9 cellular contexts compared by ENCODE assay signal in genomic region chr13:67238277-67238859, GRCh38. TPM values are rescaled to one million over a fixed set of nuclear protein-coding genes. Genes with fewer than 3 reads are reported as not detected.
DNase-seq lines count a peak whose midpoint lies in the region; ATAC-seq and TF ChIP-seq lines count a peak whose summit lies in the region.
"Had no signal": no experiment of that assay in that cellular context is flagged by ENCODE, and none has a peak within 500 bp of the region (broad histone marks: within the 10 kb centered on the region; RNA-seq: fewer than 3 reads in every experiment).

No MANE protein-coding gene starts in this region.

- no peak overlapping the region for H3K27ac ChIP-seq in stomach
- H3K27ac ChIP-seq: epithelial cell of prostate had no signal

- H3K4me1 ChIP-seq in stomach, result no peaks in the 10 kb centered on the region

- no peaks in the 10 kb centered on the region for H3K36me3 Mint-ChIP-seq in activated CD4-positive, alpha-beta T cell treated with anti-CD3 and anti-CD28 coated beads for 36 hours (ENCODE audit: low read depth)

- H3K4me3 ChIP-seq in AG10803 (ENCODE audit: low read length) (no peak overlapping the region), fibroblast of the aortic adventitia (ENCODE audit: low read depth, low read length) (no peak overlapping the region), stomach (no peak overlapping the region)

- no peak for TF ChIP-seq POLR2A in stomach (IDR thresholded peaks at IDR 0.05)

- no peak overlapping the region for H3K4me3 Mint-ChIP-seq in activated CD4-positive, alpha-beta T cell treated with anti-CD3 and anti-CD28 coated beads for 36 hours

- CTCF ChIA-PET in activated CD4-positive, alpha-beta T cell treated with anti-CD3 and anti-CD28 coated beads for 36 hours (lab: Charles Lee), result interaction anchor here (1.0 to 1.8 kb wide), 4 partner anchors 9 to 41 kb away, joined by 5 to 8 read pairs (median 6); no protein-coding TSS in a partner anchor

- H3K27ac Mint-ChIP-seq in activated CD4-positive, alpha-beta T cell treated with anti-CD3 and anti-CD28 coated beads for 36 hours, result no peak overlapping the region

- H3K9me3 Mint-ChIP-seq in activated CD4-positive, alpha-beta T cell treated with anti-CD3 and anti-CD28 coated beads for 36 hours (ENCODE audit: low read depth), result no peaks in the 10 kb centered on the region

- H3K27me3 ChIP-seq in stomach, result no peaks in the 10 kb centered on the region

- POLR2A ChIA-PET in activated CD4-positive, alpha-beta T cell treated with anti-CD3 and anti-CD28 coated beads for 36 hours (lab: Charles Lee), result no interaction called here

- TF ChIP-seq EP300 in stomach (IDR thresholded peaks at IDR 0.05), result no peak

- H3K9me3 ChIP-seq in stomach, result no peaks in the 10 kb centered on the region

- H3K27me3 Mint-ChIP-seq in activated CD4-positive, alpha-beta T cell treated with anti-CD3 and anti-CD28 coated beads for 36 hours, result no peaks in the 10 kb centered on the region

- H3K36me3 ChIP-seq in stomach, result no peaks in the 10 kb centered on the region

- H3K4me1 Mint-ChIP-seq in activated CD4-positive, alpha-beta T cell treated with anti-CD3 and anti-CD28 coated beads for 36 hours, result no peaks in the 10 kb centered on the region

- ATAC-seq in GM18867 (IDR thresholded peaks at IDR 0.05; ENCODE audit: unreplicated experiment), result peak; percentile 85
- ATAC-seq in HG03439 (IDR thresholded peaks at IDR 0.05; ENCODE audit: unreplicated experiment), result peak; percentile 62
- ATAC-seq in activated CD4-positive, alpha-beta T cell treated with anti-CD3 and anti-CD28 coated beads for 36 hours, result no peak

- intact Hi-C loops in stomach (cut with DNase I; ENCODE audit: low total_unique reads), result no loop called here
- intact Hi-C loops in activated CD4-positive, alpha-beta T cell treated with anti-CD3 and anti-CD28 coated beads for 36 hours (cut with DNase I, micrococcal nuclease), result no loop called here

- peak; percentile 32 for DNase-seq in AG10803 (ENCODE audit: low read depth)
- peak; percentile 15 for DNase-seq in RPMI8226
- DNase-seq in fibroblast of the aortic adventitia (ENCODE audit: low read depth), result peak; percentile 67
- DNase-seq in stomach, result no peak
- no peak for DNase-seq in T-helper 9 cell
- no peak for DNase-seq in activated CD4-positive, alpha-beta T cell treated with anti-CD3 and anti-CD28 coated beads for 36 hours

- TF ChIP-seq CTCF in AG10803 (conservative IDR thresholded peaks at IDR 0.05; ENCODE audit: low read length) (peak; percentile 67), fibroblast of the aortic adventitia (IDR thresholded peaks at IDR 0.05; ENCODE audit: insufficient read depth, low read length) (peak; percentile 56), stomach (IDR thresholded peaks at IDR 0.05) (peak in 5 of 7 experiments; percentile 54 to 82 (median 71))

RNA-seq across cellular contexts. Expression of gene PCDH9, which starts 8.2 kb away (rescaled TPM):
- total RNA-seq in fibroblast of the aortic adventitia (ENCODE audit: low replicate concordance), result 5.0 and 19.0 TPM in 2 replicates
- total RNA-seq in stomach, result 10 to 100 TPM in 2 of 5 donors, 1 to 10 TPM in 2, under 1 TPM in 1; 0.87 to 36.2 (median 6.4) TPM
- polyA plus RNA-seq in stomach, result 1 to 10 TPM in 1 of 3 donors, under 1 TPM in 2; 0.40 to 1.1 (median 0.46) TPM
- total RNA-seq in activated CD4-positive, alpha-beta T cell treated with anti-CD3 and anti-CD28 coated beads for 36 hours, result under 1 TPM; 0.14 to 0.21 TPM

Comparison
In these comparisons a context has a peak if more than half of its experiments do, and no peak if none do; other contexts are left out.
1. DNase-seq: peak in AG10803 (single experiment), RPMI8226 (single experiment) and fibroblast of the aortic adventitia (single experiment); none in stomach (single experiment), T-helper 9 cell (single experiment) and activated CD4-positive, alpha-beta T cell treated with anti-CD3 and anti-CD28 coated beads for 36 hours (single experiment).
2. Peak in every context shown above with its lines, with median percentiles within 50 percentile points of each other: CTCF ChIP-seq.